ENCODE assay signal across 25 cellular contexts in genomic region chr4:113496698-113497097, GRCh38.
"Had no signal": no experiment of that assay in that cellular context is flagged by ENCODE, and none has a peak within 500 bp of the region (broad histone marks: within the 10 kb centered on the region; RNA-seq: fewer than 3 reads in every experiment).

No MANE protein-coding gene starts in this region.

- H3K27ac ChIP-seq: body of pancreas, SJSA1 had no signal

- H3K4me1 ChIP-seq: SJSA1 had no signal

- H3K36me3 ChIP-seq: adrenal gland had no signal

- H3K27me3 ChIP-seq: adrenal gland, body of pancreas, SJSA1 had no signal

- H3K4me3 Mint-ChIP-seq: activated CD4-positive, alpha-beta T cell treated with anti-CD3 and anti-CD28 coated beads, Interleukin-2, amount 10 ng/mL, durations not matched to agents 24 days and 14 days; activated CD8-positive, alpha-beta T cell treated with anti-CD3 and anti-CD28 coated beads, Interleukin-2, amount 10 ng/mL, durations not matched to agents 7 days and 5 days; activated naive CD4-positive, alpha-beta T cell treated with anti-CD3 and anti-CD28 coated beads for 36 hours; activated T-cell treated with anti-CD3 and anti-CD28 coated beads, Interleukin-2, amount 50 U/mL, for 24 hours; T-helper 1 cell treated with Interleukin-12 subunit alpha and Interleukin-12 subunit beta and Interleukin-4 antibody, amounts not matched to agents 30 μg/mL and 1 μg/mL, for 36 hours; T-helper 2 cell treated with Interferon-gamma antibody and Interleukin-4, amounts not matched to agents 5 μg/mL and 100 μg/mL, for 36 hours had no signal

- ATAC-seq: activated CD8-positive, alpha-beta T cell treated with anti-CD3 and anti-CD28 coated beads, Interleukin-2, amount 10 ng/mL, durations not matched to agents 7 days and 5 days; activated naive CD4-positive, alpha-beta T cell treated with anti-CD3 and anti-CD28 coated beads, Interleukin-2, amount 50 U/mL, for 72 hours; K562; Panc1 had no signal

- H3K4me3 ChIP-seq: adrenal gland, body of pancreas, K562, SJSA1 had no signal

- H3K9me3 ChIP-seq: adrenal gland, body of pancreas, SJSA1, SK-N-SH had no signal

- DNase-seq: activated CD4-positive, alpha-beta T cell treated with anti-CD3 and anti-CD28 coated beads, Interleukin-2, amount 10 ng/mL, durations not matched to agents 24 days and 14 days; activated CD4-positive, alpha-beta T cell treated with anti-CD3 and anti-CD28 coated beads, Interleukin-2, amount 50 U/mL, for 4 hours; activated CD8-positive, alpha-beta T cell treated with anti-CD3 and anti-CD28 coated beads, Interleukin-2, amount 10 ng/mL, durations not matched to agents 7 days and 5 days; activated gamma-delta T cell treated with Interleukin-2 at 50 U/mL for 16 hours; activated naive CD4-positive, alpha-beta T cell treated with anti-CD3 and anti-CD28 coated beads for 36 hours; activated T-cell treated with anti-CD3 and anti-CD28 coated beads, Interleukin-2, amount 50 U/mL, for 24 hours; adrenal gland; body of pancreas; IMR-90; NCI-H1048; NCI-H1105 treated with DMSO at 0.1 percent for 48 hours; NCI-H1436 treated with DMSO at 0.1 percent for 48 hours; NCI-H1694 treated with DMSO at 0.1 percent for 48 hours; NCI-H2029; NCI-H345; NCI-H524 treated with DMSO at 0.1 percent for 48 hours; SHP77 treated with DMSO at 0.1 percent for 48 hours; SK-N-SH had no signal

- H3K27ac Mint-ChIP-seq: activated CD4-positive, alpha-beta T cell treated with anti-CD3 and anti-CD28 coated beads, Interleukin-2, amount 10 ng/mL, durations not matched to agents 24 days and 14 days; activated CD8-positive, alpha-beta T cell treated with anti-CD3 and anti-CD28 coated beads, Interleukin-2, amount 10 ng/mL, durations not matched to agents 7 days and 5 days; activated naive CD4-positive, alpha-beta T cell treated with anti-CD3 and anti-CD28 coated beads for 36 hours; activated naive CD4-positive, alpha-beta T cell treated with anti-CD3 and anti-CD28 coated beads, Interleukin-2, amount 50 U/mL, for 72 hours; activated T-cell treated with anti-CD3 and anti-CD28 coated beads, Interleukin-2, amount 50 U/mL, for 24 hours; activated T-helper 2 cell treated with anti-CD3 and anti-CD28 coated beads, Interferon-gamma antibody, Interleukin-2, Interleukin-4, amounts not matched to agents 10 μg/mL and 5 μg/mL and 100 μg/mL, durations not matched to agents 14 hours and 24 hours and 36 hours; T-helper 1 cell treated with Interleukin-12 subunit alpha and Interleukin-12 subunit beta and Interleukin-4 antibody, amounts not matched to agents 30 μg/mL and 1 μg/mL, for 36 hours; T-helper 2 cell treated with Interferon-gamma antibody and Interleukin-4, amounts not matched to agents 5 μg/mL and 100 μg/mL, for 36 hours had no signal

- H3K9me3 Mint-ChIP-seq: activated T-cell treated with anti-CD3 and anti-CD28 coated beads, Interleukin-2, amount 50 U/mL, for 24 hours had no signal

- H3K27me3 Mint-ChIP-seq: activated CD4-positive, alpha-beta T cell treated with anti-CD3 and anti-CD28 coated beads, Interleukin-2, amount 10 ng/mL, durations not matched to agents 24 days and 14 days; activated T-cell treated with anti-CD3 and anti-CD28 coated beads, Interleukin-2, amount 50 U/mL, for 24 hours had no signal

- H3K4me1 Mint-ChIP-seq: activated CD4-positive, alpha-beta T cell treated with anti-CD3 and anti-CD28 coated beads, Interleukin-2, amount 10 ng/mL, durations not matched to agents 24 days and 14 days had no signal
